In genomic region chr1:241711326-241711725, GRCh38 we compare ENCODE assay signal across 14 cellular contexts.
DNase-seq lines count a peak whose midpoint lies in the region; ATAC-seq and TF ChIP-seq lines count a peak whose summit lies in the region.
"Had no signal": no experiment of that assay in that cellular context is flagged by ENCODE, and none has a peak within 500 bp of the region (broad histone marks: within the 10 kb centered on the region; RNA-seq: fewer than 3 reads in every experiment).

No MANE protein-coding gene starts in this region.

- DNase-seq in NCI-H2107 treated with DMSO at 0.1 percent for 48 hours (lab: John Stamatoyannopoulos, UW; ENCODE audit: unreplicated experiment), result peak; percentile 59
- no peak for DNase-seq in NCI-H2107 (lab: John Stamatoyannopoulos, UW)
- DNase-seq in KG1 (lab: John Stamatoyannopoulos, UW), result peak; percentile 2
- DNase-seq in MV-4-11 (lab: John Stamatoyannopoulos, UW), result peak; percentile 62
- no peak for DNase-seq in nephron progenitor cell
- DNase-seq: C1 segment of cervical spinal cord; Calu3; CD4-positive, alpha-beta T cell; DMS 273 treated with DMSO at 0.1 percent for 48 hours; H7 had no signal

- ATAC-seq in HG03025 (IDR thresholded peaks at IDR 0.05; ENCODE audit: low FRiP score, unreplicated experiment) (no peak), HG02763 (IDR thresholded peaks at IDR 0.05; ENCODE audit: unreplicated experiment) (no peak)
- ATAC-seq: GM23338 had no signal

- H3K4me3 Mint-ChIP-seq in nephron progenitor cell, result no peak overlapping the region
- H3K4me3 Mint-ChIP-seq: B cell; CD4-positive, alpha-beta T cell; GM23338 had no signal

- no peak for TF ChIP-seq CTCF in nephron progenitor cell (IDR thresholded peaks at IDR 0.05)

- H3K36me3 Mint-ChIP-seq in nephron progenitor cell (ENCODE audit: low read depth), result no peaks in the 10 kb centered on the region

- no peaks in the 10 kb centered on the region for H3K9me3 Mint-ChIP-seq in nephron progenitor cell
- H3K9me3 Mint-ChIP-seq: CD4-positive, alpha-beta T cell; GM23338 had no signal

- no peaks in the 10 kb centered on the region for H3K27me3 Mint-ChIP-seq in nephron progenitor cell (ENCODE audit: low read depth, poor library complexity)
- H3K27me3 Mint-ChIP-seq: CD4-positive, alpha-beta T cell had no signal

- peak overlapping the region; percentile 24 for H3K27ac Mint-ChIP-seq in nephron progenitor cell
- H3K27ac Mint-ChIP-seq: B cell; CD4-positive, alpha-beta T cell; GM23338 had no signal

- peaks cover 25% of the 10 kb centered on the region for H3K4me1 Mint-ChIP-seq in nephron progenitor cell
- H3K4me1 Mint-ChIP-seq: B cell, GM23338 had no signal

Comparison
In these comparisons a context has a peak if more than half of its experiments do, and no peak if none do; other contexts are left out.
1. DNase-seq: peak in NCI-H2107 treated with DMSO at 0.1 percent for 48 hours (single experiment), KG1 (single experiment) and MV-4-11 (single experiment); none in NCI-H2107 (single experiment) and nephron progenitor cell (single experiment).